24 cellular contexts compared by ENCODE assay signal in the genomic region with DNA sequence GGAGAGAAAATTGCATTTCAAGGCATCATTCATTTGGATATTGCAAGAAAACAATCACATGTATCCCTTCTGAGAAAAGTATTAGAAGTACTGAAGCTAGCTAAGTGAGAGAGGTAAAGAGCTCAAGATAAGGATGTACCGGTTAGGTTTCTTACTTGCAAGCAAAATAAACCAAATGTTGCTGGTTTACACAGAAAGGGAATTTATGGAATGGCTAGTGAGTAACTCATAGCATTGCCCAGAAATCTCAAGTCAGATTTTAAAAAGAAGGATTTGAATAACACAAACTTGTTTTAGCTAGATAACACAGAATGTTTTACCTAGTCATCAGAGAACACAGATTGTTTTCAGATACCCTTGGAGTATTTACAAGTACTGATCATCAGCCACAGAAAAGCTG. TPM values are rescaled to one million over a fixed set of nuclear protein-coding genes. Genes with fewer than 3 reads are reported as not detected.
A peak's percentile ranks its signal among the peaks of the same experiment; 100 is the strongest.
DNase-seq lines count a peak whose midpoint lies in the region; ATAC-seq, FAIRE-seq and TF ChIP-seq lines count a peak whose summit lies in the region.
"Had no signal": no experiment of that assay in that cellular context is flagged by ENCODE, and none has a peak within 500 bp of the region (broad histone marks: within the 10 kb centered on the region; RNA-seq: fewer than 3 reads in every experiment).

No MANE protein-coding gene starts in this region.

- H3K4me3 ChIP-seq in AG04449 (ENCODE audit: low read depth, low read length) (no peak overlapping the region), transverse colon (no peak overlapping the region)
- H3K4me3 ChIP-seq: SJCRH30 had no signal

- peaks cover 15% of the 10 kb centered on the region for H3K4me1 Mint-ChIP-seq in WTC11
- H3K4me1 Mint-ChIP-seq: CD4-positive, alpha-beta memory T cell had no signal

- peaks cover 13% of the 10 kb centered on the region for H3K9me3 Mint-ChIP-seq in WTC11

- ATAC-seq in WTC11: no peak
- ATAC-seq in GM19467 (IDR thresholded peaks at IDR 0.05; ENCODE audit: unreplicated experiment): no peak
- ATAC-seq in HG03457 (IDR thresholded peaks at IDR 0.05; ENCODE audit: unreplicated experiment): no peak
- ATAC-seq: PC-3, Right ventricle myocardium inferior, SK-N-SH treated with all-trans-retinoic acid at 6 μM for 48 hours had no signal

- no peak for TF ChIP-seq EP300 in transverse colon (IDR thresholded peaks at IDR 0.05; ENCODE audit: low read depth)

- TF ChIP-seq POLR2A in H54 (IDR thresholded peaks at IDR 0.05; ENCODE audit: low read depth, low read length) (no peak), transverse colon (IDR thresholded peaks at IDR 0.05) (no peak)

- H3K9me3 ChIP-seq in transverse colon: no peaks in the 10 kb centered on the region
- H3K9me3 ChIP-seq: SJCRH30 had no signal

- CTCF ChIA-PET in AG04449 (lab: Yijun Ruan, JAX) (interaction anchor here (1.0 kb wide), 1 partner anchor 30 kb away, joined by 3 read pairs; no protein-coding TSS in a partner anchor), WTC11 (lab: Charles Lee) (interaction anchor here (1.5 to 1.6 kb wide), 2 partner anchors 50 to 137 kb away, joined by 4 to 8 read pairs; no protein-coding TSS in a partner anchor)

- H3K36me3 Mint-ChIP-seq in WTC11: peaks cover 17% of the 10 kb centered on the region

- H3K27ac Mint-ChIP-seq in WTC11: peak overlapping the region; percentile 29
- H3K27ac Mint-ChIP-seq: CD4-positive, alpha-beta memory T cell had no signal

- no peak overlapping the region for H3K27ac ChIP-seq in transverse colon
- H3K27ac ChIP-seq: SJCRH30 had no signal

- H3K4me3 Mint-ChIP-seq in WTC11: no peak overlapping the region
- H3K4me3 Mint-ChIP-seq: CD4-positive, alpha-beta memory T cell had no signal

- no peak for TF ChIP-seq CTCF in AG04449 (IDR thresholded peaks at IDR 0.05; ENCODE audit: insufficient read depth, low read length, missing control alignments)
- no peak for TF ChIP-seq CTCF in WTC11 (IDR thresholded peaks at IDR 0.05)
- TF ChIP-seq CTCF in transverse colon (IDR thresholded peaks at IDR 0.05): no peak

- peaks cover 0 to 7% (median 2%) of the 10 kb centered on the region in 4 donors for H3K36me3 ChIP-seq in transverse colon
- H3K36me3 ChIP-seq: SJCRH30 had no signal

- intact Hi-C loops in transverse colon (cut with DNase I; ENCODE audit: low total_unique reads): no loop called here

- FAIRE-seq in H54 (lab: Jason Lieb, UNC): peak; percentile 81
- FAIRE-seq: GM12892 had no signal

- no peaks in the 10 kb centered on the region for H3K27me3 Mint-ChIP-seq in WTC11 (ENCODE audit: low read depth)
- H3K27me3 Mint-ChIP-seq: CD4-positive, alpha-beta memory T cell had no signal

- 89 to 100% methylated on average over 1 of the region's 1 CpG for WGBS in transverse colon (ENCODE audit: low coverage in 1 of 2), 2 donors

- H3K4me1 ChIP-seq in transverse colon: no peaks in the 10 kb centered on the region
- H3K4me1 ChIP-seq: SJCRH30 had no signal

- DNase-seq in AG04449 (ENCODE audit: low read depth, low spot score) (peak; percentile 28), H54 (ENCODE audit: insufficient read length, low spot score) (no peak), WTC11 (ENCODE audit: low spot score) (no peak), fibroblast of peridontal ligament (ENCODE audit: extremely low read depth) (peak; percentile 8), RKO (ENCODE audit: low spot score) (no peak), transverse colon (no peak)
- DNase-seq: C1 segment of cervical spinal cord; CD4-positive, alpha-beta memory T cell; COR-L47; Karpas-422; NCI-H1105 treated with DMSO at 0.1 percent for 48 hours; NCI-H146; NCI-H2029; NCI-H446; NCI-H524 treated with DMSO at 0.1 percent for 48 hours; NCI-H82; NK-92 treated with Interleukin-12 subunit alpha and Interleukin-12 subunit beta, amount 100 ng/mL, for 24 hours; PC-3; SJCRH30 had no signal

- POLR2A ChIA-PET in AG04449 (lab: Yijun Ruan, JAX): no interaction called here
- POLR2A ChIA-PET in WTC11 (lab: Charles Lee): no interaction called here

- H3K27me3 ChIP-seq in transverse colon: no peaks in the 10 kb centered on the region
- H3K27me3 ChIP-seq: SJCRH30 had no signal

- in situ Hi-C loops in transverse colon (cut with MboI; ENCODE audit: low pct_ligation_motif_present in 1 of 4, low pct_unique_long_range_greater_than_20kb in 1 of 4, low sequenced_read_pairs in 3 of 4): no loop called here

TF ChIP-seq in WTC11, 78 proteins besides CTCF, POLR2A, EP300 and RAD21 (continues in another document):
- TF ChIP-seq, protein P1, sequence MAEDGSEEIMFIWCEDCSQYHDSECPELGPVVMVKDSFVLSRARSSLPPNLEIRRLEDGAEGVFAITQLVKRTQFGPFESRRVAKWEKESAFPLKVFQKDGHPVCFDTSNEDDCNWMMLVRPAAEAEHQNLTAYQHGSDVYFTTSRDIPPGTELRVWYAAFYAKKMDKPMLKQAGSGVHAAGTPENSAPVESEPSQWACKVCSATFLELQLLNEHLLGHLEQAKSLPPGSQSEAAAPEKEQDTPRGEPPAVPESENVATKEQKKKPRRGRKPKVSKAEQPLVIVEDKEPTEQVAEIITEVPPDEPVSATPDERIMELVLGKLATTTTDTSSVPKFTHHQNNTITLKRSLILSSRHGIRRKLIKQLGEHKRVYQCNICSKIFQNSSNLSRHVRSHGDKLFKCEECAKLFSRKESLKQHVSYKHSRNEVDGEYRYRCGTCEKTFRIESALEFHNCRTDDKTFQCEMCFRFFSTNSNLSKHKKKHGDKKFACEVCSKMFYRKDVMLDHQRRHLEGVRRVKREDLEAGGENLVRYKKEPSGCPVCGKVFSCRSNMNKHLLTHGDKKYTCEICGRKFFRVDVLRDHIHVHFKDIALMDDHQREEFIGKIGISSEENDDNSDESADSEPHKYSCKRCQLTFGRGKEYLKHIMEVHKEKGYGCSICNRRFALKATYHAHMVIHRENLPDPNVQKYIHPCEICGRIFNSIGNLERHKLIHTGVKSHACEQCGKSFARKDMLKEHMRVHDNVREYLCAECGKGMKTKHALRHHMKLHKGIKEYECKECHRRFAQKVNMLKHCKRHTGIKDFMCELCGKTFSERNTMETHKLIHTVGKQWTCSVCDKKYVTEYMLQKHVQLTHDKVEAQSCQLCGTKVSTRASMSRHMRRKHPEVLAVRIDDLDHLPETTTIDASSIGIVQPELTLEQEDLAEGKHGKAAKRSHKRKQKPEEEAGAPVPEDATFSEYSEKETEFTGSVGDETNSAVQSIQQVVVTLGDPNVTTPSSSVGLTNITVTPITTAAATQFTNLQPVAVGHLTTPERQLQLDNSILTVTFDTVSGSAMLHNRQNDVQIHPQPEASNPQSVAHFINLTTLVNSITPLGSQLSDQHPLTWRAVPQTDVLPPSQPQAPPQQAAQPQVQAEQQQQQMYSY (CRISPR knock-in tag; IDR thresholded peaks at IDR 0.05): no peak
- TF ChIP-seq ZNF317 (CRISPR knock-in tag; IDR thresholded peaks at IDR 0.05; ENCODE audit: borderline replicate concordance, low read depth) (no peak), NFATC4 (CRISPR knock-in tag; IDR thresholded peaks at IDR 0.05) (no peak), GRHL2 (CRISPR knock-in tag; IDR thresholded peaks at IDR 0.05; ENCODE audit: insufficient replicate concordance, severe bottlenecking) (no peak), GTF2I (CRISPR knock-in tag; conservative IDR thresholded peaks at IDR 0.05) (no peak), ZNF138 (CRISPR knock-in tag; conservative IDR thresholded peaks at IDR 0.05) (no peak), TCF7 (CRISPR knock-in tag; IDR thresholded peaks at IDR 0.05; ENCODE audit: low read depth) (no peak), ZNF423 (CRISPR knock-in tag; IDR thresholded peaks at IDR 0.05) (no peak)
- TF ChIP-seq, protein P2, sequence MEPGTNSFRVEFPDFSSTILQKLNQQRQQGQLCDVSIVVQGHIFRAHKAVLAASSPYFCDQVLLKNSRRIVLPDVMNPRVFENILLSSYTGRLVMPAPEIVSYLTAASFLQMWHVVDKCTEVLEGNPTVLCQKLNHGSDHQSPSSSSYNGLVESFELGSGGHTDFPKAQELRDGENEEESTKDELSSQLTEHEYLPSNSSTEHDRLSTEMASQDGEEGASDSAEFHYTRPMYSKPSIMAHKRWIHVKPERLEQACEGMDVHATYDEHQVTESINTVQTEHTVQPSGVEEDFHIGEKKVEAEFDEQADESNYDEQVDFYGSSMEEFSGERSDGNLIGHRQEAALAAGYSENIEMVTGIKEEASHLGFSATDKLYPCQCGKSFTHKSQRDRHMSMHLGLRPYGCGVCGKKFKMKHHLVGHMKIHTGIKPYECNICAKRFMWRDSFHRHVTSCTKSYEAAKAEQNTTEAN (CRISPR knock-in tag; IDR thresholded peaks at IDR 0.05): no peak
- TF ChIP-seq, protein P3, sequence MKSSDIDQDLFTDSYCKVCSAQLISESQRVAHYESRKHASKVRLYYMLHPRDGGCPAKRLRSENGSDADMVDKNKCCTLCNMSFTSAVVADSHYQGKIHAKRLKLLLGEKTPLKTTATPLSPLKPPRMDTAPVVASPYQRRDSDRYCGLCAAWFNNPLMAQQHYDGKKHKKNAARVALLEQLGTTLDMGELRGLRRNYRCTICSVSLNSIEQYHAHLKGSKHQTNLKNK (CRISPR knock-in tag; IDR thresholded peaks at IDR 0.05): no peak
- TF ChIP-seq, protein P4, sequence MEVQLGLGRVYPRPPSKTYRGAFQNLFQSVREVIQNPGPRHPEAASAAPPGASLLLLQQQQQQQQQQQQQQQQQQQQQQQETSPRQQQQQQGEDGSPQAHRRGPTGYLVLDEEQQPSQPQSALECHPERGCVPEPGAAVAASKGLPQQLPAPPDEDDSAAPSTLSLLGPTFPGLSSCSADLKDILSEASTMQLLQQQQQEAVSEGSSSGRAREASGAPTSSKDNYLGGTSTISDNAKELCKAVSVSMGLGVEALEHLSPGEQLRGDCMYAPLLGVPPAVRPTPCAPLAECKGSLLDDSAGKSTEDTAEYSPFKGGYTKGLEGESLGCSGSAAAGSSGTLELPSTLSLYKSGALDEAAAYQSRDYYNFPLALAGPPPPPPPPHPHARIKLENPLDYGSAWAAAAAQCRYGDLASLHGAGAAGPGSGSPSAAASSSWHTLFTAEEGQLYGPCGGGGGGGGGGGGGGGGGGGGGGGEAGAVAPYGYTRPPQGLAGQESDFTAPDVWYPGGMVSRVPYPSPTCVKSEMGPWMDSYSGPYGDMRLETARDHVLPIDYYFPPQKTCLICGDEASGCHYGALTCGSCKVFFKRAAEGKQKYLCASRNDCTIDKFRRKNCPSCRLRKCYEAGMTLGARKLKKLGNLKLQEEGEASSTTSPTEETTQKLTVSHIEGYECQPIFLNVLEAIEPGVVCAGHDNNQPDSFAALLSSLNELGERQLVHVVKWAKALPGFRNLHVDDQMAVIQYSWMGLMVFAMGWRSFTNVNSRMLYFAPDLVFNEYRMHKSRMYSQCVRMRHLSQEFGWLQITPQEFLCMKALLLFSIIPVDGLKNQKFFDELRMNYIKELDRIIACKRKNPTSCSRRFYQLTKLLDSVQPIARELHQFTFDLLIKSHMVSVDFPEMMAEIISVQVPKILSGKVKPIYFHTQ (CRISPR knock-in tag; IDR thresholded peaks at IDR 0.05): no peak

RNA-seq across cellular contexts. Expression of a gene that starts 30.6 kb away (rescaled TPM):
- total RNA-seq in WTC11 (2021) (65.9 to 82.1 TPM (median 69.2 TPM) in 3 replicates), transverse colon (10 to 100 TPM in 3 of 4 donors, 1 to 10 TPM in 1; 9.2 to 27.4 (median 25.3) TPM)

RNA-seq across cellular contexts. Expression of a gene that starts 45.6 kb away (rescaled TPM):
- total RNA-seq in WTC11 (2021) (31.8 to 40.8 TPM (median 34.4 TPM) in 3 replicates), transverse colon (10 to 100 TPM; 27.6 to 47.0 (median 38.3) TPM)

Comparison
In these comparisons a context has a peak if more than half of its experiments do, and no peak if none do; other contexts are left out.
1. DNase-seq: peak in AG04449 (single experiment) and fibroblast of peridontal ligament (single experiment); none in H54 (single experiment), WTC11 (single experiment), RKO (single experiment) and transverse colon (single experiment).